In the genomic region with DNA sequence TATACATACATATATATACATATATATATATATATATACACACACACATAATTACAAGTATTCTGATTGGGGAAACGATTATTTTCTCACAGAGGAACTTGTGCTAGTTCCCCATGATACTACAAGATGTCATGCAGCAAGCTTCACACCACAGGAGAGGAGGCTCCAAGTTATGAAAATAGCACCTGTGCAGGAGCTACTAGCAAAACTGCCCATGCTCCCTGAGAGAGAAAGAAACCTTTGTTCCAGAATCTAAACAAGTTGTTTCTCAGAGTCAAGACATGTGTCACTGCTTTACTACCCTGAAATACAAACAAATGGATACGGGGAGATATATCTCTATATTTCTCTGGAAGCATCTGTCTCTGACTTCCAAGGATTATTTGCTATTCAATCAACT, we compare ENCODE assay signal across 23 cellular contexts.
"Had no signal": no experiment of that assay in that cellular context is flagged by ENCODE, and none has a peak within 500 bp of the region (broad histone marks: within the 10 kb centered on the region; RNA-seq: fewer than 3 reads in every experiment).

No MANE protein-coding gene starts in this region.

- H3K4me1 ChIP-seq: Peyer's patch had no signal

- H3K4me3 ChIP-seq: K562, PC-9, Peyer's patch had no signal

- H3K4me1 Mint-ChIP-seq: T-helper 17 cell had no signal

- H3K36me3 Mint-ChIP-seq: IgD-negative memory B cell had no signal

- H3K9ac ChIP-seq: KMS-11 had no signal

- H2AFZ ChIP-seq: PC-9 had no signal

- H3K27me3 Mint-ChIP-seq: IgD-negative memory B cell, T-helper 17 cell had no signal

- H3K9me3 ChIP-seq: Peyer's patch had no signal

- H3K4me3 Mint-ChIP-seq: T-helper 17 cell had no signal

- ATAC-seq: K562, SK-N-SH treated with all-trans-retinoic acid at 6 μM for 48 hours, T-helper 17 cell had no signal

- H3K27ac ChIP-seq: HL-60, KMS-11, PC-9, Peyer's patch had no signal

- H3K4me2 ChIP-seq: KMS-11, PC-9 had no signal

- H3K9me3 Mint-ChIP-seq: IgD-negative memory B cell had no signal

- DNase-seq: Kasumi-1, MV-4-11, NCI-H1048, NCI-H1105, NCI-H1417, NCI-H1436 treated with DMSO at 0.1 percent for 48 hours, NCI-H1694, NCI-H187 treated with DMSO at 0.1 percent for 48 hours, NCI-H2029 treated with DMSO at 0.1 percent for 48 hours, NCI-H2171 treated with DMSO at 0.1 percent for 48 hours, NCI-H345, NCI-H446 treated with DMSO at 0.1 percent for 48 hours, NCI-H510A treated with DMSO at 0.1 percent for 48 hours, PC-9, Peyer's patch, SHP77, T-helper 1 cell, T-helper 17 cell had no signal

- H3K27me3 ChIP-seq: Peyer's patch had no signal

- H3K36me3 ChIP-seq: Peyer's patch had no signal

- H3K27ac Mint-ChIP-seq: IgD-negative memory B cell, T-helper 17 cell had no signal
